Comparison of ENCODE assay signal across 8 cellular contexts in genomic region chr16:57519796-57520360, GRCh38. TPM values are rescaled to one million over a fixed set of nuclear protein-coding genes. Genes with fewer than 3 reads are reported as not detected.
DNase-seq lines count a peak whose midpoint lies in the region; ATAC-seq, FAIRE-seq and TF ChIP-seq lines count a peak whose summit lies in the region.

No MANE protein-coding gene starts in this region.

- FAIRE-seq in urothelium cell line (lab: Jason Lieb, UNC) = no peak

- in situ Hi-C loops in SK-MEL-5 (cut with HindIII; ENCODE audit: low pct_unique_long_range_greater_than_20kb, low sequenced_read_pairs) = no loop called here

- DNase-seq in A172 (ENCODE audit: low spot score) (peak; percentile 53), GM12865 (ENCODE audit: low read depth) (peak; percentile 80), SK-MEL-5 (ENCODE audit: low read depth, low spot score) (peak; percentile 69), glomerular visceral epithelial cell (ENCODE audit: extremely low spot score) (peak; percentile 66), posterior vena cava (ENCODE audit: low spot score) (peak; percentile 93), urothelium cell line (ENCODE audit: low spot score) (peak; percentile 80)
- peak; percentile 82 for DNase-seq in activated naive CD4-positive, alpha-beta T cell treated with Interleukin-2 at 50 U/mL for 16 hours

- no peak overlapping the region for H3K4me3 ChIP-seq in GM12865 (ENCODE audit: low read depth, low read length)

- peak; percentile 99 for TF ChIP-seq CTCF in GM12865 (IDR thresholded peaks at IDR 0.05; ENCODE audit: insufficient read depth, low read depth, low read length, missing control alignments)

- ATAC-seq in HG03442 (IDR thresholded peaks at IDR 0.05; ENCODE audit: unreplicated experiment) = peak; percentile 64

- intact Hi-C loops in posterior vena cava (cut with DNase I) = loop anchor here in 1 of 2 donors (5.0 kb wide), 3 partner anchors 43 to 103 kb away; partner anchors contain the start of gene POLR2C

RNA-seq across cellular contexts. Expression of gene CCDC102A, which starts 16.5 kb away (rescaled TPM):
- 6.9 and 16.5 TPM in 2 replicates for total RNA-seq in A172 (2014; rRNA removed; shearing (Covaris generic))
- 8.9 and 10.5 TPM in 2 replicates for total RNA-seq in SK-MEL-5 (2014; rRNA removed; shearing (Covaris generic))
- polyA plus RNA-seq in SK-MEL-5 (2015; cell fraction: cytosol; rRNA removed) = 10.6 and 13.7 TPM in 2 replicates
- polyA plus RNA-seq in SK-MEL-5 (2015; cell fraction: nucleus; rRNA removed) = 2.5 and 2.7 TPM in 2 replicates
- total RNA-seq in posterior vena cava = 10 to 100 TPM; 16.9 to 18.3 TPM

RNA-seq across cellular contexts. Expression of gene ADGRG5, which starts 22.6 kb away (rescaled TPM):
- not detected in 2 replicates for total RNA-seq in A172 (2014; rRNA removed; shearing (Covaris generic))
- total RNA-seq in SK-MEL-5 (2014; rRNA removed; shearing (Covaris generic)) = not detected in 2 replicates
- polyA plus RNA-seq in SK-MEL-5 (2015; cell fraction: cytosol; rRNA removed) = 0.06 TPM in 1 of 2 replicates, not detected in the other
- not detected in 2 replicates for polyA plus RNA-seq in SK-MEL-5 (2015; cell fraction: nucleus; rRNA removed)
- under 1 TPM; 0.05 to 0.32 TPM for total RNA-seq in posterior vena cava

RNA-seq across cellular contexts. Expression of gene DOK4, which starts 33.6 kb away (rescaled TPM):
- 61.3 and 78.6 TPM in 2 replicates for total RNA-seq in A172 (2014; rRNA removed; shearing (Covaris generic))
- 2.5 and 3.6 TPM in 2 replicates for total RNA-seq in SK-MEL-5 (2014; rRNA removed; shearing (Covaris generic))
- polyA plus RNA-seq in SK-MEL-5 (2015; cell fraction: cytosol; rRNA removed) = 3.9 TPM in 2 replicates
- polyA plus RNA-seq in SK-MEL-5 (2015; cell fraction: nucleus; rRNA removed) = 3.9 and 5.0 TPM in 2 replicates
- 10 to 100 TPM; 29.2 to 31.1 TPM for total RNA-seq in posterior vena cava

RNA-seq across cellular contexts. Expression of gene POLR2C, which starts 57.4 kb away (rescaled TPM):
- 141 and 174 TPM in 2 replicates for total RNA-seq in A172 (2014; rRNA removed; shearing (Covaris generic))
- 79.8 and 107 TPM in 2 replicates for total RNA-seq in SK-MEL-5 (2014; rRNA removed; shearing (Covaris generic))
- 63.0 and 83.6 TPM in 2 replicates for polyA plus RNA-seq in SK-MEL-5 (2015; cell fraction: cytosol; rRNA removed)
- 66.2 and 80.1 TPM in 2 replicates for polyA plus RNA-seq in SK-MEL-5 (2015; cell fraction: nucleus; rRNA removed)
- total RNA-seq in posterior vena cava = 10 to 100 TPM; 39.4 to 40.3 TPM
